Comparison of ENCODE assay signal across 1 cellular context in the genomic region with DNA sequence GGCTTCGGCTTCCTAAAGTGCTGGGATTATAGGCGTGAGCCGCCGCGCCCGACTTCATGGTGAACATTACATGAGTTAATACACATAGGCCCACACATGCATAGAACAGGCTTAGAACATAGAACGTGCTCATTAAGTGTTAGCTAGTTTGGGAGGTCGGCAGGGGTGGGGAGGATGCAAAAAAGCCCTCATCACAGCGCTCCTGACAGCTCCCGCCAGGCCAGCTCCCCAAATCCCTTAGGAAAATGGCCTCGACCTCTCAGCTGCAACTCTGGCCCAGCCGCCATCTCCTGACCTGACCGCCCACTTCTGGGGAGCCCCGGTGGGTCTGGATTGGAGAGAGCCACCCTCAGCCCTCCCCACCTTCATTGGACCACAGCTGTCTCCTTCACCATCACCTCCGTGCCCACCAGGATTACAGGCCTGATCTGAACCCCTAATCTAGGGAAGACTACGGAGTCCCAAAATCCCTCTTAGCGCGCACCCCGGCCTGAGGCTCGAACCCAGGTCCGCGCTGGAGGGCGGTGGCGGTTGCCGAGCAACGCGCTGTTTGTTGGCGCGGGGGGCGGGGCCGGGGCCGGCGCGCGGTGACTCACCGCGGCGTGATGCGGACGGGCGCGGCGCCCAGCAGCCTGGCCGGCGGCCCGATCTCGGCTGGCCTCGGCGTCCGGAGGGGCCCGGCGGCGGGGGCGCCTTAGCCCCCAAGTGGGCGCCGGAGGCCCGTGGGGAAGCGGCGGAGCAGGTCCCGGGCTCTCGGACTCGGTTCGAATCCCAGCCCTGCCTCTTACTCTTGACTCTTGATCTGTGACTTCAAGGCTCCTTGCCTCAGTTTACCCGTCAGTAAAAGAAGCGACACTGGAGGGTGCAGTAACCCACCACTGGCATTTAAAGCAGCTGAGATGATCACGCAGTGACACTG.
TF ChIP-seq lines count a peak whose summit lies in the region.

No MANE protein-coding gene starts in this region.

TF ChIP-seq in endothelial cell of umbilical vein, 7 proteins besides CTCF, POLR2A, EP300 and RAD21:
- TF ChIP-seq FOS (IDR thresholded peaks at IDR 0.05; ENCODE audit: borderline replicate concordance, insufficient read depth, low read length) = peak; percentile 86
- TF ChIP-seq POLR2AphosphoS5 (IDR thresholded peaks at IDR 0.05; ENCODE audit: insufficient read depth, low read depth, low read length) = peak; percentile 90
- no peak for TF ChIP-seq EZH2 (IDR thresholded peaks at IDR 0.05; ENCODE audit: borderline replicate concordance, low read depth, low read length, severe bottlenecking)
